ENCODE assay signal across 8 cellular contexts in the genomic region with DNA sequence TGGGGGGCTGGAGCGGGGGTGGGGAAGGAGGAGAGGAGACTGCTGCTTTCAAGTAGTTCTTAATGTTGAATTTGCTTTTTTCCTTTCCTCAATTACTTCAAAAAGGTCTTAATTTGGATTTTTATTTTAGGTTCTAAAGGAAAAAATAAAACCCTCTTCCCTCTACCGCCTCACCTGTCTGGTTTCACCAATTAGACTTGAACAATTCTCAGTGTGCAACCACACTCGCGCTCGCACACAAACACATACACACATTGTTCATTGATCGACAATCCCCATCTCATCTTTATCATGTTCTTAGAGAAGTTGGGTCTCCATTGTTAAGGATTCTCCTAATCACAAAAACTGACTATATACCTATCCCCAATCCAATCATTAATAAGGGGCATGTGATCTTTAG.
DNase-seq lines count a peak whose midpoint lies in the region; ATAC-seq and TF ChIP-seq lines count a peak whose summit lies in the region.

No MANE protein-coding gene starts in this region.

- H3K27ac Mint-ChIP-seq in mesothelial cell of epicardium, result peak overlapping the region; percentile 97

- H3K4me1 ChIP-seq in heart left ventricle (peaks cover 0 to 35% (median 10%) of the 10 kb centered on the region in 12 donors), upper lobe of right lung (peaks cover 9% of the 10 kb centered on the region)

- no peak for ATAC-seq in heart left ventricle
- ATAC-seq in left cardiac atrium, result no peak
- no peak for ATAC-seq in upper lobe of right lung
- ATAC-seq in GM19035 (IDR thresholded peaks at IDR 0.05; ENCODE audit: unreplicated experiment), result no peak
- no peak for ATAC-seq in left colon

- intact Hi-C loops in heart left ventricle (cut with DNase I) (loop anchor here in 1 of 10 donors (10.0 kb wide), 1 partner anchor 100 kb away; a partner anchor contains a TSS), left cardiac atrium (cut with DNase I) (no loop called here), upper lobe of right lung (cut with DNase I) (no loop called here), left colon (cut with DNase I, micrococcal nuclease) (no loop called here)

- H3K36me3 ChIP-seq in heart left ventricle (no peaks in the 10 kb centered on the region), upper lobe of right lung (no peaks in the 10 kb centered on the region)

- no peak for TF ChIP-seq POLR2A in heart left ventricle (IDR thresholded peaks at IDR 0.05)

- TF ChIP-seq CTCF in heart left ventricle (IDR thresholded peaks at IDR 0.05) (no peak), astrocyte of the spinal cord (IDR thresholded peaks at IDR 0.05; ENCODE audit: low read depth, low read length) (no peak), mesothelial cell of epicardium (IDR thresholded peaks at IDR 0.05; ENCODE audit: unreplicated experiment) (no peak), upper lobe of right lung (IDR thresholded peaks at IDR 0.05) (no peak)

- no peak for DNase-seq in heart left ventricle
- no peak for DNase-seq in left cardiac atrium
- DNase-seq in astrocyte of the spinal cord (ENCODE audit: low read depth, low spot score), result no peak
- DNase-seq in mesothelial cell of epicardium (ENCODE audit: low spot score in 2 of 2, unreplicated experiment in 2 of 2), result no peak
- no peak for DNase-seq in upper lobe of right lung
- DNase-seq in left colon, result no peak
- no peak for DNase-seq in UCSD-AML1 (lab: John Stamatoyannopoulos, UW; ENCODE audit: unreplicated experiment)

- H3K27me3 Mint-ChIP-seq in mesothelial cell of epicardium (ENCODE audit: low read depth), result no peaks in the 10 kb centered on the region

- peak overlapping the region in 8 of 12 donors; percentile 66 to 89 (median 82) for H3K27ac ChIP-seq in heart left ventricle
- peak overlapping the region; percentile 78 for H3K27ac ChIP-seq in upper lobe of right lung

- H3K36me3 Mint-ChIP-seq in mesothelial cell of epicardium, result no peaks in the 10 kb centered on the region

- peaks cover 42% of the 10 kb centered on the region for H3K4me1 Mint-ChIP-seq in mesothelial cell of epicardium

- H3K4me3 ChIP-seq in heart left ventricle (peak overlapping the region in 8 of 12 donors; percentile 50 to 64 (median 58)), astrocyte of the spinal cord (ENCODE audit: low read depth, low read length) (peak overlapping the region; percentile 46), upper lobe of right lung (no peak overlapping the region)

- 74 to 80% (median 77%) methylated on average over 6 of the region's 6 CpGs for WGBS in heart left ventricle, 4 donors

- in situ Hi-C loops in astrocyte of the spinal cord (cut with HindIII; ENCODE audit: low sequenced_read_pairs), result no loop called here

- no peaks in the 10 kb centered on the region for H3K9me3 Mint-ChIP-seq in mesothelial cell of epicardium

- H3K9me3 ChIP-seq in heart left ventricle (no peaks in the 10 kb centered on the region), upper lobe of right lung (no peaks in the 10 kb centered on the region)

- H3K4me3 Mint-ChIP-seq in mesothelial cell of epicardium, result peak overlapping the region; percentile 79

- H3K27me3 ChIP-seq in heart left ventricle (no peaks in the 10 kb centered on the region), upper lobe of right lung (no peaks in the 10 kb centered on the region)
